ENCODE assay signal across 29 cellular contexts in the genomic region with DNA sequence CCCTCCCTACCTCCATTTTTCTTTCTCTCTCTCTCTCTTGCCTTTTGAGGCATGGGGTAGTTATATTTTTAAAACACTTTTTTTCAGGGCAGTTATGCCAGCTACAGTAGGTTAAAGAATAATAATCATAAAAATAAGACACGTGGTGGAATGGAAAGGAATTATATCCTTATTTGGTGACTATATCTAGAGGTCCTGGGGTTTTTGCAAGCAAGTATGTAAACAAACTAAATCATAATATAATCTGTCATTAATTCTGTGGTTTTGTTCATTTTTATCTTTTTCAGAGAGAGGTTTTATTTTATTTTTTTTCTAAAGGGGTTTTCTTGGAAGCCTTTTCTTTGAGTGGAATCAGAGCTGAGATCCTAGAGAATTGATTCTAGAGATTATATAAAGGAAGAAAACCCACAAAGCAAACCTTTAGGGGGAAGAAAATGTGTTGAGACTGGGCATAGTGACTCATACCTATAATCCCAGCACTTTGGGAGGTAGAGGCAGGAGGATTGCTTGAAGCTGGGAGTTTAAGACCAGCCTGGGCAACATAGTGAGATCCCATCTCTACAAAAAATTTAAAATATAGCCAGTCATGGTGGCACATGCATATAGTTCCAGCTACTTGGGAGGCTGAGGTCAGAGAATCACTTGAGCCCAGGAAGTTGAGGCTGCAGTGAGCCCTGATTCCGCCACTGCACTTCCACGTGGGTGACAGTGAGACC. TPM values are rescaled to one million over a fixed set of nuclear protein-coding genes. Genes with fewer than 3 reads are reported as not detected.
DNase-seq lines count a peak whose midpoint lies in the region; ATAC-seq and TF ChIP-seq lines count a peak whose summit lies in the region.
"Had no signal": no experiment of that assay in that cellular context is flagged by ENCODE, and none has a peak within 500 bp of the region (broad histone marks: within the 10 kb centered on the region; RNA-seq: fewer than 3 reads in every experiment).

No MANE protein-coding gene starts in this region.

- no peak for TF ChIP-seq CTCF in IMR-90 (conservative IDR thresholded peaks at IDR 0.05; ENCODE audit: low read depth, low read length)
- TF ChIP-seq CTCF in nephron (IDR thresholded peaks at IDR 0.05; ENCODE audit: unreplicated experiment in 3 of 3) = no peak
- no peak for TF ChIP-seq CTCF in CD14-positive monocyte (IDR thresholded peaks at IDR 0.05)

- H3K9me3 ChIP-seq in IMR-90 (ENCODE audit: control insufficient read depth, insufficient read depth, low read length) = no peaks in the 10 kb centered on the region
- H3K9me3 ChIP-seq: colonic mucosa, left ventricle myocardium inferior had no signal

- no peak overlapping the region; the same call in 1 of the 2 replicates for H3K23ac ChIP-seq in IMR-90 (ENCODE audit: low read depth, low read length)

- no peak overlapping the region for H2AK5ac ChIP-seq in IMR-90 (ENCODE audit: low read depth, low read length)

- peak overlapping the region; percentile 76 for H4K91ac ChIP-seq in IMR-90 (ENCODE audit: insufficient read depth, low read depth, low read length)

- peak overlapping the region; percentile 50 for H3K27ac Mint-ChIP-seq in activated T-cell treated with anti-CD3 and anti-CD28 coated beads, Interleukin-2, amount 50 U/mL, for 72 hours
- peak overlapping the region; percentile 67 for H3K27ac Mint-ChIP-seq in central memory CD8-positive, alpha-beta T cell (ENCODE audit: low read depth)
- peak overlapping the region; percentile 74 to 89 (median 80) for H3K27ac Mint-ChIP-seq in nephron
- H3K27ac Mint-ChIP-seq in activated CD8-positive, alpha-beta memory T cell treated with anti-CD3 and anti-CD28 coated beads, Interleukin-2, amount 10 ng/mL, durations not matched to agents 7 days and 5 days = no peak overlapping the region
- no peak overlapping the region for H3K27ac Mint-ChIP-seq in CD14-positive monocyte

- intact Hi-C loops in IMR-90 (cut with micrococcal nuclease) = no loop called here
- intact Hi-C loops in CD14-positive monocyte (cut with micrococcal nuclease) = no loop called here

- TF ChIP-seq RAD21 in IMR-90 (IDR thresholded peaks at IDR 0.05; ENCODE audit: low read length) = no peak

- H2BK15ac ChIP-seq in IMR-90 (ENCODE audit: low read depth, low read length) = no peak overlapping the region

- H4K5ac ChIP-seq in IMR-90 (ENCODE audit: low read depth, low read length) = peak overlapping the region; percentile 95

- peaks cover 7% of the 10 kb centered on the region for H3K9me1 ChIP-seq in IMR-90 (ENCODE audit: insufficient read depth, low read length)

- in situ Hi-C loops in IMR-90 (cut with MboI; ENCODE audit: low sequenced_read_pairs) = no loop called here

- peak overlapping the region; percentile 76 for H2BK5ac ChIP-seq in IMR-90 (ENCODE audit: low read depth, low read length, poor library complexity, severe bottlenecking)

- no peak overlapping the region for H3K4ac ChIP-seq in IMR-90 (ENCODE audit: low read depth, low read length)

- TF ChIP-seq POLR2A in IMR-90 (IDR thresholded peaks at IDR 0.05; ENCODE audit: low read depth, low read length) = no peak

- peak overlapping the region; percentile 47; the same call in 1 of the 2 replicates for H2BK120ac ChIP-seq in IMR-90 (ENCODE audit: low read depth, low read length)

- DNase-seq in activated T-cell treated with anti-CD3 and anti-CD28 coated beads, Interleukin-2, amount 50 U/mL, for 72 hours = no peak
- no peak for DNase-seq in activated T-cell treated with anti-CD3 and anti-CD28 coated beads, Interleukin-2, amount 50 U/mL, for 4 hours
- DNase-seq in IMR-90 = peak; percentile 44
- no peak for DNase-seq in central memory CD8-positive, alpha-beta T cell (ENCODE audit: low spot score in 2 of 2)
- DNase-seq in activated CD8-positive, alpha-beta memory T cell treated with anti-CD3 and anti-CD28 coated beads, Interleukin-2, amount 10 ng/mL, durations not matched to agents 7 days and 5 days = no peak
- DNase-seq in CD14-positive monocyte (ENCODE audit: low spot score) = no peak
- DNase-seq: 8988T; activated CD4-positive, alpha-beta T cell treated with anti-CD3 and anti-CD28 coated beads for 4 hours; activated CD8-positive, alpha-beta memory T cell treated with anti-CD3 and anti-CD28 coated beads for 24 hours; activated naive CD4-positive, alpha-beta T cell; activated T-cell treated with anti-CD3 and anti-CD28 coated beads, Interleukin-2, amount 50 U/mL, for 48 hours; amygdala; colonic mucosa; DND-41; effector CD8-positive, alpha-beta T cell; glutamatergic neuron; GM23248; Karpas-422; left ventricle myocardium inferior; NCI-H146; NCI-H82; SIG-M5; small intestine; stimulated activated naive CD8-positive, alpha-beta T cell treated with anti-CD3 and anti-CD28 coated beads, Interleukin-15, Interleukin-2, amounts not matched to agents 100 U/mL and 50 U/mL, for 24 hours; SW 1271; T1000 had no signal

- no peak overlapping the region for H2AFZ ChIP-seq in IMR-90 (replicated peaks; ENCODE audit: low read length, poor library complexity)
- H2AFZ ChIP-seq: GM23248 had no signal

- peaks cover 7% of the 10 kb centered on the region for H3K4me1 ChIP-seq in IMR-90 (ENCODE audit: control insufficient read depth, insufficient read depth, low read length)
- H3K4me1 ChIP-seq: colonic mucosa, left ventricle myocardium inferior had no signal

- no peaks in the 10 kb centered on the region for H3K4me1 Mint-ChIP-seq in activated T-cell treated with anti-CD3 and anti-CD28 coated beads, Interleukin-2, amount 50 U/mL, for 72 hours (ENCODE audit: low read depth)
- no peaks in the 10 kb centered on the region for H3K4me1 Mint-ChIP-seq in activated T-cell treated with anti-CD3 and anti-CD28 coated beads, Interleukin-2, amount 50 U/mL, for 4 hours (ENCODE audit: low read depth)
- no peaks in the 10 kb centered on the region for H3K4me1 Mint-ChIP-seq in central memory CD8-positive, alpha-beta T cell
- H3K4me1 Mint-ChIP-seq in nephron (peaks cover 6% of the 10 kb centered on the region), CD14-positive monocyte (no peaks in the 10 kb centered on the region)
- H3K4me1 Mint-ChIP-seq in activated CD8-positive, alpha-beta memory T cell treated with anti-CD3 and anti-CD28 coated beads, Interleukin-2, amount 10 ng/mL, durations not matched to agents 7 days and 5 days = peaks cover under 1% of the 10 kb centered on the region

- H2BK20ac ChIP-seq in IMR-90 (ENCODE audit: low read depth, low read length) = no peak overlapping the region

- peaks cover 26 to 30% of the 10 kb centered on the region in 2 experiments for H3K79me1 ChIP-seq in IMR-90 (ENCODE audit: low read depth in 1 of 2, low read length in 2 of 2)

- H3K4me3 ChIP-seq in IMR-90 (ENCODE audit: insufficient read depth, low read depth, low read length) = no peak overlapping the region
- H3K4me3 ChIP-seq: colonic mucosa, GM23248, left ventricle myocardium inferior had no signal

- H4K8ac ChIP-seq in IMR-90 (ENCODE audit: low read depth in 2 of 2, low read length in 2 of 2) = peak overlapping the region in 1 of 2 experiments; percentile 74; a peak in 3 of 4 replicates

- H3K4me2 ChIP-seq in IMR-90 (ENCODE audit: low read depth, low read length) = no peak overlapping the region

- peak overlapping the region; percentile 91; the same call in 1 of the 2 replicates for H3K18ac ChIP-seq in IMR-90 (ENCODE audit: low read depth, low read length)

- H3K27ac ChIP-seq in IMR-90 (ENCODE audit: insufficient read depth, low read length) = peak overlapping the region; percentile 70; the same call in 1 of the 2 replicates
- H3K27ac ChIP-seq: colonic mucosa, GM23248, left ventricle myocardium inferior, VCaP had no signal

- H3K36me3 Mint-ChIP-seq in activated T-cell treated with anti-CD3 and anti-CD28 coated beads, Interleukin-2, amount 50 U/mL, for 72 hours (ENCODE audit: insufficient read depth in 2 of 2) = peaks cover 10 to 20% of the 10 kb centered on the region in 2 donors
- H3K36me3 Mint-ChIP-seq in activated T-cell treated with anti-CD3 and anti-CD28 coated beads, Interleukin-2, amount 50 U/mL, for 4 hours (ENCODE audit: insufficient read depth) = peaks cover 30% of the 10 kb centered on the region
- H3K36me3 Mint-ChIP-seq in central memory CD8-positive, alpha-beta T cell (ENCODE audit: insufficient read depth) = peaks cover 33% of the 10 kb centered on the region
- H3K36me3 Mint-ChIP-seq in nephron (ENCODE audit: low read depth) = peaks cover 52% of the 10 kb centered on the region
- H3K36me3 Mint-ChIP-seq in activated CD8-positive, alpha-beta memory T cell treated with anti-CD3 and anti-CD28 coated beads, Interleukin-2, amount 10 ng/mL, durations not matched to agents 7 days and 5 days = peaks cover 26% of the 10 kb centered on the region
- peaks cover 52 to 68% of the 10 kb centered on the region in 2 donors for H3K36me3 Mint-ChIP-seq in CD14-positive monocyte

- peaks cover 34% of the 10 kb centered on the region for H3K36me3 ChIP-seq in IMR-90 (ENCODE audit: control insufficient read depth, insufficient read depth, low read length)
- H3K36me3 ChIP-seq: colonic mucosa had no signal

- H3K27me3 ChIP-seq in IMR-90 (ENCODE audit: control insufficient read depth, insufficient read depth, low read length) = no peaks in the 10 kb centered on the region
- H3K27me3 ChIP-seq: colonic mucosa had no signal

- POLR2A ChIA-PET in IMR-90 (lab: Charles Lee; ENCODE audit: unreplicated experiment) = interaction anchor here (0.7 kb wide), 1 partner anchor 31 kb away, joined by 3 read pairs; no protein-coding TSS in a partner anchor

- dilution Hi-C loops in IMR-90 (cut with HindIII; ENCODE audit: low sequenced_read_pairs, unreplicated experiment) = no loop called here

- no peaks in the 10 kb centered on the region; the same call in 1 of the 2 replicates for H4K20me1 ChIP-seq in IMR-90 (ENCODE audit: insufficient read depth, low read length)

- CTCF ChIA-PET in IMR-90 (lab: Yijun Ruan, JAX) = interaction anchor here (0.8 to 1.0 kb wide), 2 partner anchors 27 to 30 kb away, joined by 3 to 5 read pairs; no protein-coding TSS in a partner anchor
- CTCF ChIA-PET in activated CD8-positive, alpha-beta memory T cell treated with anti-CD3 and anti-CD28 coated beads, Interleukin-2, amount 10 ng/mL, durations not matched to agents 7 days and 5 days (lab: Charles Lee) = interaction anchor here (0.5 kb wide), 1 partner anchor 353 kb away, joined by 4 read pairs; no protein-coding TSS in a partner anchor

- no TSS peak for BruUV-seq in IMR-90 (replicated peaks; lab: Mats Ljungman, UMichigan)

- no peaks in the 10 kb centered on the region for H3K27me3 Mint-ChIP-seq in activated T-cell treated with anti-CD3 and anti-CD28 coated beads, Interleukin-2, amount 50 U/mL, for 72 hours (ENCODE audit: low read depth)
- H3K27me3 Mint-ChIP-seq in activated T-cell treated with anti-CD3 and anti-CD28 coated beads, Interleukin-2, amount 50 U/mL, for 4 hours (ENCODE audit: low read depth) = no peaks in the 10 kb centered on the region
- H3K27me3 Mint-ChIP-seq in central memory CD8-positive, alpha-beta T cell = no peaks in the 10 kb centered on the region
- no peaks in the 10 kb centered on the region for H3K27me3 Mint-ChIP-seq in nephron (ENCODE audit: low read depth)
- H3K27me3 Mint-ChIP-seq in activated CD8-positive, alpha-beta memory T cell treated with anti-CD3 and anti-CD28 coated beads, Interleukin-2, amount 10 ng/mL, durations not matched to agents 7 days and 5 days = no peaks in the 10 kb centered on the region
- H3K27me3 Mint-ChIP-seq in CD14-positive monocyte (ENCODE audit: low read depth in 3 of 3) = no peaks in the 10 kb centered on the region

- H2AK9ac ChIP-seq in IMR-90 (replicated peaks; ENCODE audit: low read depth, low read length, poor library complexity) = no peak overlapping the region

- H3K9me3 Mint-ChIP-seq in activated T-cell treated with anti-CD3 and anti-CD28 coated beads, Interleukin-2, amount 50 U/mL, for 72 hours = no peaks in the 10 kb centered on the region
- H3K9me3 Mint-ChIP-seq in activated T-cell treated with anti-CD3 and anti-CD28 coated beads, Interleukin-2, amount 50 U/mL, for 4 hours = no peaks in the 10 kb centered on the region
- no peaks in the 10 kb centered on the region for H3K9me3 Mint-ChIP-seq in central memory CD8-positive, alpha-beta T cell
- H3K9me3 Mint-ChIP-seq in nephron (no peaks in the 10 kb centered on the region), CD14-positive monocyte (no peaks in the 10 kb centered on the region)
- no peaks in the 10 kb centered on the region for H3K9me3 Mint-ChIP-seq in activated CD8-positive, alpha-beta memory T cell treated with anti-CD3 and anti-CD28 coated beads, Interleukin-2, amount 10 ng/mL, durations not matched to agents 7 days and 5 days (ENCODE audit: low read depth)

- no peak for ATAC-seq in activated T-cell treated with anti-CD3 and anti-CD28 coated beads, Interleukin-2, amount 50 U/mL, for 72 hours (replicated peaks in 1 of 2)
- ATAC-seq in activated T-cell treated with anti-CD3 and anti-CD28 coated beads, Interleukin-2, amount 50 U/mL, for 4 hours = no peak
- peak; percentile 88 for ATAC-seq in IMR-90 (ENCODE audit: low read depth)
- ATAC-seq in central memory CD8-positive, alpha-beta T cell (replicated peaks; ENCODE audit: extremely low read depth, poor library complexity, severe bottlenecking) = no peak
- ATAC-seq in HG02885 (IDR thresholded peaks at IDR 0.05; ENCODE audit: poor library complexity, unreplicated experiment) = no peak
- no peak for ATAC-seq in activated CD8-positive, alpha-beta memory T cell treated with anti-CD3 and anti-CD28 coated beads, Interleukin-2, amount 10 ng/mL, durations not matched to agents 7 days and 5 days
- ATAC-seq: stimulated activated naive CD8-positive, alpha-beta T cell treated with anti-CD3 and anti-CD28 coated beads, Interleukin-15, Interleukin-2, amounts not matched to agents 100 U/mL and 50 U/mL, for 24 hours had no signal

- H3K9ac ChIP-seq in IMR-90 (ENCODE audit: low read depth, low read length) = no peak overlapping the region
- H3K9ac ChIP-seq: GM23248 had no signal

- WGBS in IMR-90 (ENCODE audit: extremely low coverage in 2 of 2, insufficient read length in 1 of 2), 2 experiments = no CpG with 5 or more reads among the region's 3 CpGs

- no peak overlapping the region for H3K4me3 Mint-ChIP-seq in activated T-cell treated with anti-CD3 and anti-CD28 coated beads, Interleukin-2, amount 50 U/mL, for 72 hours
- no peak overlapping the region for H3K4me3 Mint-ChIP-seq in activated T-cell treated with anti-CD3 and anti-CD28 coated beads, Interleukin-2, amount 50 U/mL, for 4 hours
- H3K4me3 Mint-ChIP-seq in central memory CD8-positive, alpha-beta T cell = no peak overlapping the region
- H3K4me3 Mint-ChIP-seq in nephron (no peak overlapping the region), CD14-positive monocyte (no peak overlapping the region)
- H3K4me3 Mint-ChIP-seq in activated CD8-positive, alpha-beta memory T cell treated with anti-CD3 and anti-CD28 coated beads, Interleukin-2, amount 10 ng/mL, durations not matched to agents 7 days and 5 days = no peak overlapping the region

- H3K56ac ChIP-seq in IMR-90 (ENCODE audit: extremely low read depth, insufficient read depth, low read length) = no peak overlapping the region

- H3K14ac ChIP-seq in IMR-90 (replicated peaks; ENCODE audit: low read depth, low read length) = no peak overlapping the region

RNA-seq across cellular contexts. Expression of gene NQO1, which starts 53.2 kb away (rescaled TPM):
- total RNA-seq in activated T-cell treated with anti-CD3 and anti-CD28 coated beads, Interleukin-2, amount 50 U/mL, for 72 hours = 10 to 100 TPM; 10.8 to 12.8 TPM
- total RNA-seq in activated T-cell treated with anti-CD3 and anti-CD28 coated beads, Interleukin-2, amount 50 U/mL, for 4 hours = 1 to 10 TPM; 5.5 to 8.5 (median 6.0) TPM
- 404 and 426 TPM in 2 replicates for total RNA-seq in IMR-90 (2012; rRNA removed)
- polyA plus RNA-seq in IMR-90 (2012; rRNA removed) (266 and 304 TPM in 2 replicates), CD14-positive monocyte (1 to 10 TPM; 3.0 to 3.9 TPM)
- polyA plus RNA-seq in IMR-90 (2012; cell fraction: cytosol; rRNA removed) = 178 and 231 TPM in 2 replicates
- polyA plus RNA-seq in IMR-90 (2012; cell fraction: nucleus; rRNA removed; ENCODE audit: low replicate concordance) = 57.1 and 94.2 TPM in 2 replicates
- total RNA-seq in activated CD8-positive, alpha-beta memory T cell treated with anti-CD3 and anti-CD28 coated beads, Interleukin-2, amount 10 ng/mL, durations not matched to agents 7 days and 5 days = 10 to 100 TPM; 22.6 to 27.2 TPM

Comparison
In these comparisons a context has a peak if more than half of its experiments do, and no peak if none do; other contexts are left out.
1. H3K27ac Mint-ChIP-seq: peak in activated T-cell treated with anti-CD3 and anti-CD28 coated beads, Interleukin-2, amount 50 U/mL, for 72 hours (single experiment), central memory CD8-positive, alpha-beta T cell (single experiment) and nephron (3 of 3); none in activated CD8-positive, alpha-beta memory T cell treated with anti-CD3 and anti-CD28 coated beads, Interleukin-2, amount 10 ng/mL, durations not matched to agents 7 days and 5 days (single experiment) and CD14-positive monocyte (0 of 7).
2. RNA of gene NQO1, which starts 53.2 kb away (total RNA-seq): 404 to 426 TPM in IMR-90; 22.6 to 27.2 TPM in activated CD8-positive, alpha-beta memory T cell treated with anti-CD3 and anti-CD28 coated beads, Interleukin-2, amount 10 ng/mL, durations not matched to agents 7 days and 5 days, 10.8 to 12.8 TPM in activated T-cell treated with anti-CD3 and anti-CD28 coated beads, Interleukin-2, amount 50 U/mL, for 72 hours and 5.5 to 8.5 TPM in activated T-cell treated with anti-CD3 and anti-CD28 coated beads, Interleukin-2, amount 50 U/mL, for 4 hours; every median in the first group is over 10 times any median in the second.